Comparison of ENCODE assay signal across 8 cellular contexts in the genomic region with DNA sequence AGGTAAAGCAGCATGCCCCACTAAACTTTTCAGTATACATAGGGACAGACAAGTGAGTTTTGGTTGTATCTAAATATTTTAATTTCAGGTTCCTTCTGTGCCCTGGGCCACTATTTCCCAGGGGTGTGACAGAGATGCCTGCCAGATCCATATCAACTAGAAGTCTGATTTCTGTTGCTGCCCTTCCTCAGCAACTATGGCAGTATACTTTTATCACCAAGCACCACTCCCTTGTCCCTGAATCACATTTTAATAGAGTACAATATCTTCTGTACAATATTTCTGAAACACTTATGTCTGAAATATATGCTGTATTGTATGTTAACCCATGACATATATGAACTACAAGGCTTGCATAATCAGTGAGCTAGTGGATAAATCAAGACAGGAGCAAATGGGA.
"Had no signal": no experiment of that assay in that cellular context is flagged by ENCODE, and none has a peak within 500 bp of the region (broad histone marks: within the 10 kb centered on the region; RNA-seq: fewer than 3 reads in every experiment).

No MANE protein-coding gene starts in this region.

- H2AFZ ChIP-seq: GM23248 had no signal

- H3K9me3 ChIP-seq: HAP-1 had no signal

- FAIRE-seq: HepG2 had no signal

- H3K4me3 ChIP-seq: GM23248, HAP-1 had no signal

- DNase-seq: GM23248, GOT3, H7, HFFc6 had no signal

- ATAC-seq: HCT116 had no signal

- H3K27ac ChIP-seq: GM23248, HL-60 had no signal

- H3K9ac ChIP-seq: GM23248 had no signal
